In the genomic region with DNA sequence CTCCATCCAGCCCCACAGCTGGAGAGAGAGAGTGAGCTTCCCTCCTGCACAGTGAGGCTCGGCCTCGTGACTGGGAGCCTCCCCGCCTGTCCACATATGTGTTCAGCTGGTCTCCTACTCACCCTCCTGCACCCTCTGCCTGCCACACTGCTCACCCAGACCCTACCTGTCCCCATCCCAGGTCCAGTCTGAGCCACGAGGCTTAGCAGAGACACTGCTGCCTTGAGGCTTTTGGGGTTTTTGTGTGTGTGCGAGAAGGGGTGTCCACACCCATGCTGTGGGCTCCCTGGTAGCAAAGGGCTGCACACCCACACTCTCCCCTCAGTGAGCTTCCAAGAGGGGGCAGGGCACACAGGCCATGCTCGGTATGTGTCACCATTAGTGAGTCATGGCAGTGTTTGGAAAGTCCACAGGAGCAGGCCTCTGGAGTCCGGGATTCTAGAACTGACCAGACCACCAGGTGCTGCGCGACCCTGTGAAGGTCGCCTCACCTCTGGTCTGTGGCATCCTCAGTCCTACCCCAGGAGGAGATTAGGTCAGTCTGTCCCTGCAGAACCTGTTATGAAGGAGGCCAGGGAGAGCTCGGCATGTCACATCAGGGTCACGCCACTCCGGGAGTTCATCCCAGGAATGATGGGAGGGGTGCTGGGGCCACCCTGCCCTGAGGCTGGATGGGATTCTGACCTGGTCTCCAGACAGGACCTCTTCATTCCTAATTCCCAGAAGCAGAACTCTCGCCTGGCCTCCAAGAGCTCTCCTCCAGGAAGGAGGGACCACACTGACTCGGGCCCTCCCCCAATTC, we compare ENCODE assay signal across 10 cellular contexts. TPM values are rescaled to one million over a fixed set of nuclear protein-coding genes. Genes with fewer than 3 reads are reported as not detected.
A peak's percentile ranks its signal among the peaks of the same experiment; 100 is the strongest.
DNase-seq lines count a peak whose midpoint lies in the region; ATAC-seq and TF ChIP-seq lines count a peak whose summit lies in the region.
"Had no signal": no experiment of that assay in that cellular context is flagged by ENCODE, and none has a peak within 500 bp of the region (broad histone marks: within the 10 kb centered on the region; RNA-seq: fewer than 3 reads in every experiment).

No MANE protein-coding gene starts in this region.

- intact Hi-C loops in ascending aorta (cut with DNase I) = loop anchor here (1.0 to 5.0 kb wide), 2 partner anchors 14 to 118 kb away; no protein-coding TSS in a partner anchor

- peak overlapping the region; percentile 72 to 86 for H3K27ac ChIP-seq in ascending aorta
- no peak overlapping the region for H3K27ac ChIP-seq in substantia nigra (ENCODE audit: low read depth, low read length, poor library complexity, severe bottlenecking)

- DNase-seq in HT1080 (ENCODE audit: low read depth) = peak; percentile 47
- peak in 1 of 2 donors; percentile 88 for DNase-seq in ascending aorta (ENCODE audit: low spot score in 2 of 2)
- DNase-seq in iris pigment epithelial cell (ENCODE audit: low read depth) = peak; percentile 58
- peak; percentile 59 for DNase-seq in stromal cell of bone marrow (ENCODE audit: low read depth)
- no peak for DNase-seq in substantia nigra (lab: John Stamatoyannopoulos, UW)
- DNase-seq in left lobe of liver (ENCODE audit: low spot score) = no peak
- DNase-seq in C1 segment of cervical spinal cord (lab: John Stamatoyannopoulos, UW) = no peak
- DNase-seq: activated T-cell treated with anti-CD3 and anti-CD28 coated beads, Interleukin-2, amount 50 U/mL, for 4 hours; T-helper 2 cell had no signal

- no peak for ATAC-seq in GM18517 (IDR thresholded peaks at IDR 0.05; ENCODE audit: unreplicated experiment)
- no peak for ATAC-seq in left lobe of liver

- peaks cover 23 to 49% of the 10 kb centered on the region in 2 donors for H3K4me1 ChIP-seq in ascending aorta

- no peak overlapping the region for H3K4me3 ChIP-seq in ascending aorta

- no peaks in the 10 kb centered on the region for H3K36me3 ChIP-seq in ascending aorta

- no peak for TF ChIP-seq CTCF in ascending aorta (IDR thresholded peaks at IDR 0.05)

- no peaks in the 10 kb centered on the region for H3K27me3 ChIP-seq in ascending aorta

- H3K9me3 ChIP-seq in ascending aorta = no peaks in the 10 kb centered on the region

RNA-seq across cellular contexts. Expression of gene SMAD7, which starts 39.9 kb away (rescaled TPM):
- total RNA-seq in HT1080 (2014; rRNA removed; shearing (Covaris generic)) = 17.8 and 19.6 TPM in 2 replicates
- 12.1 and 14.0 TPM in 2 replicates for polyA plus RNA-seq in HT1080 (2015; cell fraction: cytosol; rRNA removed)
- 21.4 and 26.5 TPM in 2 replicates for polyA plus RNA-seq in HT1080 (2015; cell fraction: nucleus; rRNA removed)
- total RNA-seq in ascending aorta (76.5 TPM), left lobe of liver (12.4 TPM)

Comparison
In these comparisons a context has a peak if more than half of its experiments do, and no peak if none do; other contexts are left out.
1. DNase-seq: peak in HT1080 (single experiment), iris pigment epithelial cell (single experiment) and stromal cell of bone marrow (single experiment); none in substantia nigra (0 of 49), left lobe of liver (single experiment) and C1 segment of cervical spinal cord (0 of 14).